ENCODE assay signal across 19 cellular contexts in the genomic region with DNA sequence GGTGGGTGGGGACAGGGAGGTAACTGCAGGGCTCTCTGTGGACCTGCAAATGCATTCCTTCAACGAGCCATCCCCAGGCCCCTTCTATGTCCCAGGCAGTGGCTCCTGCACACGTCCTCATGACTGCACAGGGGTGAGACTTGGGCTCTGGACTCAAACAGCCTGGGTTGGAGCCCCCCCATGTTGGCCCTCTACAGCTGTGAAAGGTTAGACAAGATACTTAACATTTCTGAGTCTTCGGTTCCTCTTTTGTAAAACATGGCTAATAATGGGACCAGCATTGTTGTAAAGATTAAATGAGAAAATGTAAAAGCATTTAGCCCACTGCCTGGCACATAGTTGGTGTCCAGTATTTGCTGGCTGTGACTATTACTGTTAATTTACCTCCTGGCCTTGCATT. TPM values are rescaled to one million over a fixed set of nuclear protein-coding genes. Genes with fewer than 3 reads are reported as not detected.
"Had no signal": no experiment of that assay in that cellular context is flagged by ENCODE, and none has a peak within 500 bp of the region (broad histone marks: within the 10 kb centered on the region; RNA-seq: fewer than 3 reads in every experiment).

No MANE protein-coding gene starts in this region.

- DNase-seq: activated CD4-positive, alpha-beta T cell treated with anti-CD3 and anti-CD28 coated beads, Interleukin-2, amount 50 U/mL, for 4 hours; activated CD4-positive, CD25-positive, alpha-beta regulatory T cell treated with anti-CD3 and anti-CD28 coated beads, Interleukin-2, amount 50 U/mL, for 72 hours; activated naive CD4-positive, alpha-beta T cell treated with Interleukin-2 at 50 U/mL for 16 hours; activated naive CD8-positive, alpha-beta T cell treated with anti-CD3 and anti-CD28 coated beads, Interleukin-2, amount 50 U/mL, for 24 hours; erythroblast; kidney; mesenchymal stem cell; occipital lobe; right cardiac atrium; small intestine; stimulated activated CD4-positive, alpha-beta T cell treated with anti-CD3 and anti-CD28 coated beads, Interleukin-4, amount 100 ng/mL, for 4 hours; stimulated activated CD8-positive, alpha-beta memory T cell treated with anti-CD3 and anti-CD28 coated beads, Interleukin-4, amount 100 ng/mL, for 48 hours; testis; upper lobe of left lung had no signal

- H3K36me3 Mint-ChIP-seq: natural killer cell treated with Interleukin-12 subunit alpha and Interleukin-12 subunit beta and Interleukin-15 and Interleukin-18, amount 100 ng/mL, for 72 hours had no signal

- ATAC-seq: activated naive CD8-positive, alpha-beta T cell treated with anti-CD3 and anti-CD28 coated beads, Interleukin-2, amount 50 U/mL, for 24 hours; activated T-helper 17 cell treated with anti-CD3 and anti-CD28 coated beads, Interleukin-2, amount 50 U/mL, for 72 hours; natural killer cell treated with Interleukin-12 subunit alpha and Interleukin-12 subunit beta and Interleukin-15 and Interleukin-18, amount 100 ng/mL, for 72 hours; right cardiac atrium had no signal

- H3K9me3 ChIP-seq: prostate gland, testis, upper lobe of left lung had no signal

- H3K4me2 ChIP-seq: hepatocyte had no signal

- H3K4me1 Mint-ChIP-seq: activated naive CD8-positive, alpha-beta T cell treated with anti-CD3 and anti-CD28 coated beads, Interleukin-2, amount 50 U/mL, for 24 hours; activated T-helper 17 cell treated with anti-CD3 and anti-CD28 coated beads, Interleukin-2, amount 50 U/mL, for 72 hours had no signal

- H3K9me3 Mint-ChIP-seq: activated naive CD8-positive, alpha-beta T cell treated with anti-CD3 and anti-CD28 coated beads, Interleukin-2, amount 50 U/mL, for 24 hours; activated T-helper 17 cell treated with anti-CD3 and anti-CD28 coated beads, Interleukin-2, amount 50 U/mL, for 72 hours; natural killer cell treated with Interleukin-12 subunit alpha and Interleukin-12 subunit beta and Interleukin-15 and Interleukin-18, amount 100 ng/mL, for 72 hours; stimulated activated naive CD8-positive, alpha-beta T cell treated with anti-CD3 and anti-CD28 coated beads, Interleukin-15, Interleukin-2, amounts not matched to agents 100 ng/mL and 50 ng/mL, for 24 hours had no signal

- H3K27ac ChIP-seq: hepatocyte, prostate gland, upper lobe of left lung had no signal

- H3K27me3 ChIP-seq: hepatocyte, testis, upper lobe of left lung had no signal

- H3K27me3 Mint-ChIP-seq: activated naive CD8-positive, alpha-beta T cell treated with anti-CD3 and anti-CD28 coated beads, Interleukin-2, amount 50 U/mL, for 24 hours; activated T-helper 17 cell treated with anti-CD3 and anti-CD28 coated beads, Interleukin-2, amount 50 U/mL, for 72 hours; natural killer cell treated with Interleukin-12 subunit alpha and Interleukin-12 subunit beta and Interleukin-15 and Interleukin-18, amount 100 ng/mL, for 72 hours; stimulated activated naive CD8-positive, alpha-beta T cell treated with anti-CD3 and anti-CD28 coated beads, Interleukin-15, Interleukin-2, amounts not matched to agents 100 ng/mL and 50 ng/mL, for 24 hours had no signal

- H3K4me3 Mint-ChIP-seq: activated naive CD8-positive, alpha-beta T cell treated with anti-CD3 and anti-CD28 coated beads, Interleukin-2, amount 50 U/mL, for 24 hours; activated T-helper 17 cell treated with anti-CD3 and anti-CD28 coated beads, Interleukin-2, amount 50 U/mL, for 72 hours; natural killer cell treated with Interleukin-12 subunit alpha and Interleukin-12 subunit beta and Interleukin-15 and Interleukin-18, amount 100 ng/mL, for 72 hours; stimulated activated naive CD8-positive, alpha-beta T cell treated with anti-CD3 and anti-CD28 coated beads, Interleukin-15, Interleukin-2, amounts not matched to agents 100 ng/mL and 50 ng/mL, for 24 hours had no signal

- H3K27ac Mint-ChIP-seq: activated naive CD8-positive, alpha-beta T cell treated with anti-CD3 and anti-CD28 coated beads, Interleukin-2, amount 50 U/mL, for 24 hours; activated T-helper 17 cell treated with anti-CD3 and anti-CD28 coated beads, Interleukin-2, amount 50 U/mL, for 72 hours; natural killer cell treated with Interleukin-12 subunit alpha and Interleukin-12 subunit beta and Interleukin-15 and Interleukin-18, amount 100 ng/mL, for 72 hours; stimulated activated naive CD8-positive, alpha-beta T cell treated with anti-CD3 and anti-CD28 coated beads, Interleukin-15, Interleukin-2, amounts not matched to agents 100 ng/mL and 50 ng/mL, for 24 hours had no signal

- H3K4me3 ChIP-seq: hepatocyte, prostate gland, testis, upper lobe of left lung had no signal

RNA-seq across cellular contexts. Expression of a gene that starts 41.8 kb away (rescaled TPM):
- total RNA-seq: natural killer cell treated with Interleukin-12 subunit alpha and Interleukin-12 subunit beta and Interleukin-15 and Interleukin-18, amount 100 ng/mL, for 72 hours had no signal
